ENCODE assay signal across 21 cellular contexts in the genomic region with DNA sequence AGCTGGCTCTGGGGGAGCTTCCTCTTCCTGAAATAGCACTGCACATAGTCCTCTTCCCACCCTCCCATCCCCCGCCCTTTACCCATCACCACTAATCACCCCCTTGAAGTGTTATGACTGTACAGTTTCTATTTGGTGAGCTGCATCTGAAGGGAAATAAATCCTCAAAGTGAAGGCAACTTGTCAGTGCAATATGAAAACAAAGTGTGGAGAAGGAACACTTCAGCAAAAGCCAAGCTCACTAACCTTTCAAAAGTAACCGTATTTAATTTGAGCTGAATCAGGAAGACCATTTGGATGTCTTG. TPM values are rescaled to one million over a fixed set of nuclear protein-coding genes. Genes with fewer than 3 reads are reported as not detected.
DNase-seq lines count a peak whose midpoint lies in the region; ATAC-seq and TF ChIP-seq lines count a peak whose summit lies in the region.
"Had no signal": no experiment of that assay in that cellular context is flagged by ENCODE, and none has a peak within 500 bp of the region (broad histone marks: within the 10 kb centered on the region; RNA-seq: fewer than 3 reads in every experiment).

No MANE protein-coding gene starts in this region.

- TF ChIP-seq POLR2A in GM18505 (IDR thresholded peaks at IDR 0.05; ENCODE audit: borderline replicate concordance, extremely low read depth, insufficient read depth, insufficient read length), result no peak

- no peaks in the 10 kb centered on the region for H3K9me3 ChIP-seq in cardiac muscle cell (ENCODE audit: low read depth)
- H3K9me3 ChIP-seq in heart right ventricle, result no peaks in the 10 kb centered on the region
- no peaks in the 10 kb centered on the region for H3K9me3 ChIP-seq in OCI-LY3 (ENCODE audit: insufficient read depth, low read length)
- H3K9me3 ChIP-seq in PC-9 (ENCODE audit: insufficient read depth, low read depth), result no peaks in the 10 kb centered on the region
- H3K9me3 ChIP-seq: A549; BLaER1 treated with 17β-estradiol and CSF1 and Interleukin-3, amounts not matched to agents 10 nM and 100 nM; HAP-1 had no signal

- 73 to 75% methylated on average over 2 of the region's 2 CpGs for WGBS in heart right ventricle, 2 donors

- no peak for DNase-seq in cardiac muscle cell (ENCODE audit: low read depth in 1 of 2, low spot score in 1 of 2)
- no peak for DNase-seq in heart right ventricle
- DNase-seq in NCI-H510A treated with DMSO at 0.1 percent for 48 hours (lab: John Stamatoyannopoulos, UW), result peak; percentile 31
- no peak for DNase-seq in AML-193 (lab: John Stamatoyannopoulos, UW)
- DNase-seq in PC-9, result no peak
- DNase-seq: CD8-positive, alpha-beta T cell; DMS 273 treated with DMSO at 0.1 percent for 48 hours; DMS53; DND-41; EL; GM23248 had no signal

- intact Hi-C loops in heart right ventricle (cut with DNase I), result no loop called here
- intact Hi-C loops in PC-9 (cut with micrococcal nuclease; ENCODE audit: unreplicated experiment), result no loop called here

- no peak for TF ChIP-seq CTCF in cardiac muscle cell (IDR thresholded peaks at IDR 0.05; ENCODE audit: low read depth, low read length)
- TF ChIP-seq CTCF in heart right ventricle (IDR thresholded peaks at IDR 0.05), result no peak
- no peak for TF ChIP-seq CTCF in OCI-LY3 (IDR thresholded peaks at IDR 0.05; ENCODE audit: low read depth, low read length)
- TF ChIP-seq CTCF in PC-9 (conservative IDR thresholded peaks at IDR 0.05), result no peak

- H3K27ac ChIP-seq in cardiac muscle cell (peak overlapping the region; percentile 38), heart right ventricle (no peak overlapping the region), OCI-LY3 (ENCODE audit: low read length) (no peak overlapping the region), PC-9 (no peak overlapping the region)
- H3K27ac ChIP-seq: 22Rv1, A549, GM23248, HL-60 had no signal

- ATAC-seq in heart right ventricle, result no peak
- no peak for ATAC-seq in GM18505 (IDR thresholded peaks at IDR 0.05; ENCODE audit: unreplicated experiment)
- ATAC-seq: A549; CD8-positive, alpha-beta T cell had no signal

- no peak overlapping the region for H3K9ac ChIP-seq in OCI-LY3 (ENCODE audit: low read length)
- H3K9ac ChIP-seq: BLaER1 treated with 17β-estradiol and CSF1 and Interleukin-3, amounts not matched to agents 10 nM and 100 nM; GM23248 had no signal

- H3K4me2 ChIP-seq in OCI-LY3 (ENCODE audit: low read length) (peak overlapping the region; percentile 63), PC-9 (no peak overlapping the region)
- H3K4me2 ChIP-seq: A549 had no signal

- H3K4me1 ChIP-seq in cardiac muscle cell (ENCODE audit: low read depth) (peaks cover 7% of the 10 kb centered on the region), heart right ventricle (no peaks in the 10 kb centered on the region), OCI-LY3 (ENCODE audit: low read length) (peaks cover 17% of the 10 kb centered on the region), PC-9 (replicated peaks; ENCODE audit: insufficient read depth) (no peaks in the 10 kb centered on the region)
- H3K4me1 ChIP-seq: A549, HAP-1 had no signal

- H3K4me3 ChIP-seq in cardiac muscle cell (no peak overlapping the region), heart right ventricle (no peak overlapping the region), OCI-LY3 (ENCODE audit: low read length) (no peak overlapping the region), PC-9 (no peak overlapping the region)
- H3K4me3 ChIP-seq: A549; BLaER1 treated with 17β-estradiol and CSF1 and Interleukin-3, amounts not matched to agents 10 nM and 100 nM; GM23248; HAP-1 had no signal

- BruUV-seq in PC-9 (replicated peaks; lab: Mats Ljungman, UMichigan), result no TSS peak

- H3F3A ChIP-seq in PC-9 (ENCODE audit: insufficient read depth, low read depth), result no peaks in the 10 kb centered on the region

- no peaks in the 10 kb centered on the region for H3K79me2 ChIP-seq in OCI-LY3 (ENCODE audit: low read length)
- H3K79me2 ChIP-seq in PC-9 (ENCODE audit: low read depth), result no peaks in the 10 kb centered on the region

- no peaks in the 10 kb centered on the region for H3K36me3 ChIP-seq in cardiac muscle cell
- H3K36me3 ChIP-seq in heart right ventricle, result no peaks in the 10 kb centered on the region
- H3K36me3 ChIP-seq in OCI-LY3 (replicated peaks; ENCODE audit: low read depth, low read length), result no peaks in the 10 kb centered on the region
- no peaks in the 10 kb centered on the region for H3K36me3 ChIP-seq in PC-9 (ENCODE audit: low read depth)
- H3K36me3 ChIP-seq: BLaER1 treated with 17β-estradiol and CSF1 and Interleukin-3, amounts not matched to agents 10 nM and 100 nM; HAP-1 had no signal

- CTCF ChIA-PET in PC-9 (lab: Charles Lee), result no interaction called here

- POLR2A ChIA-PET in PC-9 (lab: Charles Lee; ENCODE audit: unreplicated experiment), result no interaction called here

- H2AFZ ChIP-seq in OCI-LY3 (ENCODE audit: low read depth, low read length), result no peak overlapping the region
- no peak overlapping the region for H2AFZ ChIP-seq in PC-9
- H2AFZ ChIP-seq: GM23248 had no signal

- H4K20me1 ChIP-seq in OCI-LY3 (ENCODE audit: insufficient read depth, low read length) (no peaks in the 10 kb centered on the region), PC-9 (ENCODE audit: insufficient read depth) (no peaks in the 10 kb centered on the region)
- H4K20me1 ChIP-seq: BLaER1 treated with 17β-estradiol and CSF1 and Interleukin-3, amounts not matched to agents 10 nM and 100 nM had no signal

- H3K27me3 ChIP-seq in cardiac muscle cell (no peaks in the 10 kb centered on the region), heart right ventricle (no peaks in the 10 kb centered on the region), OCI-LY3 (ENCODE audit: low read depth, low read length) (peaks cover 4% of the 10 kb centered on the region; the same call in 1 of the 2 replicates), PC-9 (ENCODE audit: insufficient read depth, low read depth) (peaks cover 8% of the 10 kb centered on the region; the same call in 1 of the 2 replicates)
- H3K27me3 ChIP-seq: BLaER1 treated with 17β-estradiol and CSF1 and Interleukin-3, amounts not matched to agents 10 nM and 100 nM had no signal

- no peaks in the 10 kb centered on the region for H3K9me2 ChIP-seq in PC-9 (ENCODE audit: insufficient read depth)

RNA-seq across cellular contexts. Expression of gene CA10, which starts 44.0 kb away (rescaled TPM):
- total RNA-seq in cardiac muscle cell (not detected in 2 replicates), heart right ventricle (not detected), PC-9 (2021) (not detected in 2 replicates)
- polyA plus RNA-seq in cardiac muscle cell (not detected in 2 replicates), heart right ventricle (not detected)
- total RNA-seq: CD8-positive, alpha-beta T cell; G401; GM23248; H4; HT1080 had no signal
- polyA plus RNA-seq: A549, GM23248 had no signal
